Comparison of ENCODE assay signal across 8 cellular contexts in genomic region chr1:154557939-154558609, GRCh38. TPM values are rescaled to one million over a fixed set of nuclear protein-coding genes. Genes with fewer than 3 reads are reported as not detected.
DNase-seq lines count a peak whose midpoint lies in the region; ATAC-seq and TF ChIP-seq lines count a peak whose summit lies in the region.

No MANE protein-coding gene starts in this region.

- H3K27me3 ChIP-seq in endocrine pancreas (ENCODE audit: control insufficient read depth, insufficient read depth, low read length) = no peaks in the 10 kb centered on the region
- H3K27me3 ChIP-seq in tibial artery = no peaks in the 10 kb centered on the region

- DNase-seq in NCI-H2227 (lab: John Stamatoyannopoulos, UW; ENCODE audit: unreplicated experiment) (peak; percentile 67), NCI-H2227 treated with DMSO at 0.1 percent for 48 hours (lab: John Stamatoyannopoulos, UW) (no peak), mucosa of gallbladder (ENCODE audit: low spot score) (peak; percentile 49), tibial artery (peak; percentile 51 to 77), NCI-H128 (lab: John Stamatoyannopoulos, UW; ENCODE audit: unreplicated experiment) (no peak)
- peak; percentile 34 to 36 for DNase-seq in activated CD4-positive, alpha-beta T cell treated with anti-CD3 and anti-CD28 coated beads, Interleukin-2, amount 50 U/mL, for 48 hours

- H3K4me1 ChIP-seq in endocrine pancreas (ENCODE audit: control insufficient read depth, insufficient read depth, low read length) (peaks cover 5% of the 10 kb centered on the region), tibial artery (peaks cover 0 to 28% (median 18%) of the 10 kb centered on the region in 4 donors)

- intact Hi-C loops in tibial artery (cut with DNase I; ENCODE audit: low total_unique reads) = loop anchor here (10.0 kb wide), 1 partner anchor 233 kb away; the partner anchor contains the start of genes AQP10 and ATP8B2

- peak; percentile 13 for ATAC-seq in HG03442 (IDR thresholded peaks at IDR 0.05; ENCODE audit: unreplicated experiment)

- H3K4me3 ChIP-seq in endocrine pancreas (ENCODE audit: control insufficient read depth, insufficient read depth, low read length) = peak overlapping the region; percentile 76
- H3K4me3 ChIP-seq in tibial artery = peak overlapping the region; percentile 90 to 94

- TF ChIP-seq CTCF in tibial artery (IDR thresholded peaks at IDR 0.05) = no peak

- no peaks in the 10 kb centered on the region for H3K36me3 ChIP-seq in endocrine pancreas (ENCODE audit: control insufficient read depth, insufficient read depth, low read length)
- peaks cover 28 to 29% (median 29%) of the 10 kb centered on the region in 3 donors for H3K36me3 ChIP-seq in tibial artery

- peak overlapping the region; percentile 76 for H3K9ac ChIP-seq in endocrine pancreas (ENCODE audit: control insufficient read depth, insufficient read depth, low read length)

- peak overlapping the region; percentile 86 to 91 for H3K27ac ChIP-seq in tibial artery

- H3K9me3 ChIP-seq in endocrine pancreas (ENCODE audit: control insufficient read depth, low read length) = no peaks in the 10 kb centered on the region
- H3K9me3 ChIP-seq in tibial artery = no peaks in the 10 kb centered on the region

RNA-seq across cellular contexts. Expression of gene UBE2Q1, which starts 0.4 kb away (rescaled TPM):
- 84.0 TPM for total RNA-seq in mucosa of gallbladder

RNA-seq across cellular contexts. Expression of gene CHRNB2, which starts 9.5 kb away (rescaled TPM):
- 0.17 TPM for total RNA-seq in mucosa of gallbladder

RNA-seq across cellular contexts. Expression of gene ADAR, which starts 49.9 kb away (rescaled TPM):
- 146 TPM for total RNA-seq in mucosa of gallbladder

RNA-seq across cellular contexts. Expression of gene SHE, which starts 55.9 kb away (rescaled TPM):
- total RNA-seq in mucosa of gallbladder = 6.2 TPM

RNA-seq across cellular contexts. Expression of gene TDRD10, which starts 56.1 kb away (rescaled TPM):
- 2.3 TPM for total RNA-seq in mucosa of gallbladder

Comparison
In these comparisons a context has a peak if more than half of its experiments do, and no peak if none do; other contexts are left out.
1. DNase-seq: peak in NCI-H2227 (single experiment), activated CD4-positive, alpha-beta T cell treated with anti-CD3 and anti-CD28 coated beads, Interleukin-2, amount 50 U/mL, for 48 hours (2 of 2), mucosa of gallbladder (single experiment) and tibial artery (2 of 2); none in NCI-H2227 treated with DMSO at 0.1 percent for 48 hours (single experiment) and NCI-H128 (single experiment).